In the genomic region with DNA sequence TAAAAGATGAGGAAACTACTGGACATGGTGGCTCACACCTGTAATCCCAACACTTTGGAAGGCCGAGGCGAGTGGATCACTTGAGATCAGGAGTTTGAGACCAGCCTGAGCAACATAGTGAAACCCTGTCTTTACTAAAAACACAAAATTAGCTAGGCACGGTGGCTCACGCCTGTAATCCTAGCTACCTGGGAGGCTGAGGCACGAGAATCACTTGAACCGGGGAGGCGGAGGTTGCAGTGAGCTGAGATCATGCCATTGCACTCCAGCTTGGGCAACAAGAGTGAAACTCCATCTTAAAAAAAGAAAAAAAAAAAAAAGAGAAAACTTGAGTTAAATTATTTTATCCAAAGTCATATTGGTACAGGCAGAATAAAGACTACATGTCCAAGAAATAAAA, we compare ENCODE assay signal across 1 cellular context.
TF ChIP-seq lines count a peak whose summit lies in the region.

No MANE protein-coding gene starts in this region.

TF ChIP-seq in HepG2, 621 proteins besides CTCF, POLR2A, EP300 and RAD21:
- TF ChIP-seq NFYC (CRISPR knock-in tag; IDR thresholded peaks at IDR 0.05) (0 out of 2 replicates have a peak, but pooled peaks have one; percentile 1), ZC3H4 (CRISPR knock-in tag; IDR thresholded peaks at IDR 0.05; ENCODE audit: borderline replicate concordance) (peak; percentile 77; the same call in 1 of the 2 replicates), ZBTB38 (CRISPR knock-in tag; IDR thresholded peaks at IDR 0.05) (0 out of 2 replicates have a peak, but pooled peaks have one; percentile 32)
- TF ChIP-seq, protein P1, sequence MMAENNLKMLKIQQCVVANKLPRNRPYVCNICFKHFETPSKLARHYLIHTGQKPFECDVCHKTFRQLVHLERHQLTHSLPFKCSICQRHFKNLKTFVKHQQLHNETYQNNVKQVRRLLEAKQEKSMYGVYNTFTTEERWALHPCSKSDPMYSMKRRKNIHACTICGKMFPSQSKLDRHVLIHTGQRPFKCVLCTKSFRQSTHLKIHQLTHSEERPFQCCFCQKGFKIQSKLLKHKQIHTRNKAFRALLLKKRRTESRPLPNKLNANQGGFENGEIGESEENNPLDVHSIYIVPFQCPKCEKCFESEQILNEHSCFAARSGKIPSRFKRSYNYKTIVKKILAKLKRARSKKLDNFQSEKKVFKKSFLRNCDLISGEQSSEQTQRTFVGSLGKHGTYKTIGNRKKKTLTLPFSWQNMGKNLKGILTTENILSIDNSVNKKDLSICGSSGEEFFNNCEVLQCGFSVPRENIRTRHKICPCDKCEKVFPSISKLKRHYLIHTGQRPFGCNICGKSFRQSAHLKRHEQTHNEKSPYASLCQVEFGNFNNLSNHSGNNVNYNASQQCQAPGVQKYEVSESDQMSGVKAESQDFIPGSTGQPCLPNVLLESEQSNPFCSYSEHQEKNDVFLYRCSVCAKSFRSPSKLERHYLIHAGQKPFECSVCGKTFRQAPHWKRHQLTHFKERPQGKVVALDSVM (CRISPR knock-in tag; IDR thresholded peaks at IDR 0.05), result peak; percentile 65
